Comparison of ENCODE assay signal across 22 cellular contexts in the genomic region with DNA sequence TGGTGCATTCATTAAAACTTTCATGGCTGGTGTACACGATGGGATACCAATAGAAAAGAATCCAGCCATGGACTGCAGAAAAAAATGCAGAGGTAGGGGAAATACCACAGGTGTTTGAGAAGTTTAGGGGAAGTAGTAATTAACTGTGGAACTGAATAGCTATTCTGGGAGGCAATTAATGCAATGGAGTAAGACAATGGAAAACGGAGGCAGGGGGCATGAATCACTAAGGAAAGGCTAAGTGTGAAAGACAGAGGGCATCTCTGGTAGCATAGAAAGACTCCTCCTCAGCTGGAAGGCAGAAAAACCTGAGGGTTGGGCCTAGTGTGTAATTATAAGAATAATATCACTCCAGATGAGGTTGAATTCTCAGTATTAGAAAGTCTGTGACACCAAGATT. TPM values are rescaled to one million over a fixed set of nuclear protein-coding genes. Genes with fewer than 3 reads are reported as not detected.
"Had no signal": no experiment of that assay in that cellular context is flagged by ENCODE, and none has a peak within 500 bp of the region (broad histone marks: within the 10 kb centered on the region; RNA-seq: fewer than 3 reads in every experiment).

No MANE protein-coding gene starts in this region.

- DNase-seq: Karpas-422, KG1, NCI-H1092, NCI-H1105 treated with DMSO at 0.1 percent for 48 hours, NCI-H1417 treated with DMSO at 0.1 percent for 48 hours, NCI-H146, NCI-H1694 treated with DMSO at 0.1 percent for 48 hours, NCI-H1930, NCI-H2081, NCI-H2107, NCI-H2227 treated with DMSO at 0.1 percent for 48 hours, NCI-H524, NCI-H526 treated with DMSO at 0.1 percent for 48 hours, NCI-H774, PC-3, SHP77, SK-N-SH had no signal

- H3K9me2 ChIP-seq: SK-N-SH had no signal

- H3K27ac ChIP-seq: RWPE1 had no signal

- ATAC-seq: Panc1 had no signal

- H3K9ac ChIP-seq: SK-N-SH had no signal

- H3K4me2 ChIP-seq: SK-N-SH had no signal

RNA-seq across cellular contexts. Expression of gene NPR3, which starts 30.9 kb away (rescaled TPM):
- total RNA-seq: HT-29, OCI-LY7, SK-MEL-5 had no signal
